Comparison of ENCODE assay signal across 9 cellular contexts in the genomic region with DNA sequence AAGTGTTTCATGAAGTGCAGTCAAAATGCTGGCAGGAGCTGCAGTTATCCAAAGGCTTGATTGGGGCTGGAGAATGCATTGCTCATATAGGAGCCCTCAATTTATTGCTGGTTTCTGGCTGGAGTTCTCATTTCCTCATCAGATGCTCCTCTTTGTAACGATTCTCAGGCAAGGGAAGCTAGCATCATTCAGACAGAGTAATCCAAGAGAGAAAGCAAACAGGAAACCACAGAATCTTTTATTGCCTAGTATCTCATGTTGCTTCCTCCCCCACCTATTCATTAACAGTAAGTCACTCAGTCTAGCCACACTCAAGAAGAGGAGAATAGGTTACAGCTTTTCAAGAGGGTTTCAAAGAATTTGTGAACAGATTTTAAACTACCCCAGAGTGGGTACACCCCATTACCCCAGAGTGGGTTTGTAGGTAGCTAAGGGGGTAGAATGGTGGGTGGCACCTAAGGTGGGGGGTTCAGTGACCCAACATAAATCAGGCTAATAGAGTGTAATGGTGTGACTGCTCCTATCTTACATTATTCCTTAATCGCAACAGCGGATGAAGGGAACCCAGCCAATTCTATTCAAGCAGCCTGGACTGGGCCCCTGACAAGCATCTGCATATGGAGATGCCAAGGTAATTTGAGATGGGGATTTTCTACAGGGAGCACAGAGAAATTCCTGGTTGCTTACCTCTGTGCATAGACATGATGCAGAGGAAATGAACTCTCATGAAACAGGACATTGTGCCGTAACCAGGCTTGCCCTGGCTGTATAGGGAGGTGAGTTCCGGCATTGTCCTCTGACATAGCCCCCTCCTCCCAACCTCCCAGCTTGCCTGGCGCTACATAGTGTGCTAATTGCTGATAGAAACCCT.
DNase-seq lines count a peak whose midpoint lies in the region; ATAC-seq, FAIRE-seq and TF ChIP-seq lines count a peak whose summit lies in the region.
"Had no signal": no experiment of that assay in that cellular context is flagged by ENCODE, and none has a peak within 500 bp of the region (broad histone marks: within the 10 kb centered on the region; RNA-seq: fewer than 3 reads in every experiment).

No MANE protein-coding gene starts in this region.

- TF ChIP-seq CTCF in right atrium auricular region (IDR thresholded peaks at IDR 0.05) (no peak), left ventricle myocardium inferior (IDR thresholded peaks at IDR 0.05; ENCODE audit: borderline replicate concordance) (no peak), epithelial cell of proximal tubule (conservative IDR thresholded peaks at IDR 0.05; ENCODE audit: low read depth, low read length) (no peak), GM20000 (IDR thresholded peaks at IDR 0.05; ENCODE audit: extremely low read depth, missing control alignments) (no peak), kidney (IDR thresholded peaks at IDR 0.05; ENCODE audit: borderline replicate concordance, extremely low read depth, insufficient read depth) (no peak)

- no peak overlapping the region for H3K27ac ChIP-seq in right atrium auricular region
- no peak overlapping the region for H3K27ac ChIP-seq in left ventricle myocardium inferior (replicated peaks)
- H3K27ac ChIP-seq in kidney (ENCODE audit: low read depth in 2 of 2, low read length in 2 of 2): no peak overlapping the region

- intact Hi-C loops in left ventricle myocardium inferior (cut with micrococcal nuclease) (no loop called here), kidney (cut with DNase I) (no loop called here)

- H3K4me1 ChIP-seq in right atrium auricular region (peaks cover 0 to 10% of the 10 kb centered on the region in 2 donors), left ventricle myocardium inferior (peaks cover 7% of the 10 kb centered on the region), kidney (ENCODE audit: control insufficient read depth in 1 of 2, insufficient read depth in 1 of 2, low read depth in 1 of 2, low read length in 2 of 2) (peaks cover 8 to 12% of the 10 kb centered on the region in 2 donors)

- H3K9me3 ChIP-seq in right atrium auricular region (no peaks in the 10 kb centered on the region), left ventricle myocardium inferior (replicated peaks) (no peaks in the 10 kb centered on the region), kidney (ENCODE audit: control insufficient read depth in 1 of 2, low read length in 2 of 2) (no peaks in the 10 kb centered on the region)

- H3K36me3 ChIP-seq in right atrium auricular region: no peaks in the 10 kb centered on the region
- no peaks in the 10 kb centered on the region for H3K36me3 ChIP-seq in left ventricle myocardium inferior
- no peaks in the 10 kb centered on the region for H3K36me3 ChIP-seq in kidney (ENCODE audit: control insufficient read depth in 1 of 2, insufficient read depth in 2 of 2, low read length in 2 of 2)

- H3K27me3 ChIP-seq in right atrium auricular region (no peaks in the 10 kb centered on the region), left ventricle myocardium inferior (ENCODE audit: low read depth) (peaks cover 17% of the 10 kb centered on the region)

- peak; percentile 40 for DNase-seq in right atrium auricular region (ENCODE audit: low spot score)
- no peak for DNase-seq in left ventricle myocardium inferior
- peak; percentile 88 to 96 for DNase-seq in NOMO-1 (lab: John Stamatoyannopoulos, UW; ENCODE audit: unreplicated experiment in 2 of 2)
- peak; percentile 83 for DNase-seq in epithelial cell of proximal tubule (ENCODE audit: low read depth)
- DNase-seq in stromal cell of bone marrow (ENCODE audit: low read depth): peak; percentile 98
- no peak for DNase-seq in GM20000 (ENCODE audit: low spot score)
- no peak for DNase-seq in kidney

- no peak for ATAC-seq in GM19452 (IDR thresholded peaks at IDR 0.05; ENCODE audit: unreplicated experiment)

- H3K4me3 ChIP-seq in right atrium auricular region (no peak overlapping the region), left ventricle myocardium inferior (no peak overlapping the region), epithelial cell of proximal tubule (ENCODE audit: low read depth, low read length) (peak overlapping the region; percentile 6), kidney (ENCODE audit: low read length in 2 of 2) (no peak overlapping the region)

- no peak for FAIRE-seq in kidney (lab: Jason Lieb, UNC)
- FAIRE-seq: G401.6 had no signal

- no peak overlapping the region for H3K9ac ChIP-seq in kidney (ENCODE audit: low read length in 2 of 2)

Comparison
In these comparisons a context has a peak if more than half of its experiments do, and no peak if none do; other contexts are left out.
1. DNase-seq: peak in right atrium auricular region (single experiment), NOMO-1 (2 of 2), epithelial cell of proximal tubule (single experiment) and stromal cell of bone marrow (single experiment); none in left ventricle myocardium inferior (single experiment), GM20000 (single experiment) and kidney (single experiment).